8 cellular contexts compared by ENCODE assay signal in the genomic region with DNA sequence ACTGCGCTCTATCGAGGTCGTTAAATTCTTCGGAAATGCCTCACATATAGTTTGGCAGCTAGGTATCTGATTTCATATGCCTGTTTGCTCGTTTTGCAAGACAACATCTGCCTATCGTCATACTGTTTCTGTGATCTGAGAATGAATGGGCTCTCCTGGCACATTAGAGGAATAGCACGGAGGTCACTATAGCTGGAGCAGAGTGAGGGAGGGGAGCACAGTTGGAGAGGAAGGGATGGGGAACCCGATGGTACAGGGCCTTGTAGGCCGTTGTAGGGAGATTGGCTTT. TPM values are rescaled to one million over a fixed set of nuclear protein-coding genes. Genes with fewer than 3 reads are reported as not detected.
A peak's percentile ranks its signal among the peaks of the same experiment; 100 is the strongest.
DNase-seq lines count a peak whose midpoint lies in the region; ATAC-seq and TF ChIP-seq lines count a peak whose summit lies in the region.

No MANE protein-coding gene starts in this region.

- H3K4me1 ChIP-seq in adipocyte (ENCODE audit: control insufficient read depth, insufficient read depth, low read length): peaks cover 30% of the 10 kb centered on the region
- peaks cover 11% of the 10 kb centered on the region for H3K4me1 ChIP-seq in thymus (ENCODE audit: control insufficient read depth, insufficient read depth, low read length)

- peak overlapping the region; percentile 94 for H3K27ac Mint-ChIP-seq in activated CD8-positive, alpha-beta memory T cell treated with anti-CD3 and anti-CD28 coated beads, Interleukin-2, amount 10 ng/mL, durations not matched to agents 7 days and 5 days

- peak overlapping the region; percentile 90 for H3K27ac ChIP-seq in thymus (ENCODE audit: low read depth)

- peaks cover 11% of the 10 kb centered on the region for H3K36me3 ChIP-seq in adipocyte (ENCODE audit: control insufficient read depth, insufficient read depth, low read length, severe bottlenecking)
- no peaks in the 10 kb centered on the region for H3K36me3 ChIP-seq in kidney epithelial cell (ENCODE audit: control insufficient read depth, insufficient read depth, low read length)
- H3K36me3 ChIP-seq in thymus (ENCODE audit: control insufficient read depth, insufficient read depth): peaks cover 12% of the 10 kb centered on the region

- DNase-seq in activated CD8-positive, alpha-beta memory T cell treated with anti-CD3 and anti-CD28 coated beads, Interleukin-2, amount 10 ng/mL, durations not matched to agents 7 days and 5 days: no peak
- no peak for DNase-seq in activated CD8-positive, alpha-beta memory T cell treated with anti-CD3 and anti-CD28 coated beads, Interleukin-2, amount 50 U/mL, for 48 hours
- DNase-seq in adipocyte (ENCODE audit: low read depth): peak; percentile 59
- DNase-seq in kidney epithelial cell (ENCODE audit: low read depth): no peak
- no peak for DNase-seq in effector CD4-positive, alpha-beta T cell
- no peak for DNase-seq in cortex of kidney (lab: John Stamatoyannopoulos, UW)

- TF ChIP-seq CTCF in kidney epithelial cell (IDR thresholded peaks at IDR 0.05; ENCODE audit: insufficient read depth, low read length, poor library complexity, severe bottlenecking): no peak

- ATAC-seq in activated CD8-positive, alpha-beta memory T cell treated with anti-CD3 and anti-CD28 coated beads, Interleukin-2, amount 10 ng/mL, durations not matched to agents 7 days and 5 days: no peak
- no peak for ATAC-seq in HG02970 (IDR thresholded peaks at IDR 0.05; ENCODE audit: low FRiP score, unreplicated experiment)

- H3K27me3 Mint-ChIP-seq in activated CD8-positive, alpha-beta memory T cell treated with anti-CD3 and anti-CD28 coated beads, Interleukin-2, amount 10 ng/mL, durations not matched to agents 7 days and 5 days: no peaks in the 10 kb centered on the region

- peaks cover 57% of the 10 kb centered on the region for H3K4me1 Mint-ChIP-seq in activated CD8-positive, alpha-beta memory T cell treated with anti-CD3 and anti-CD28 coated beads, Interleukin-2, amount 10 ng/mL, durations not matched to agents 7 days and 5 days

- peaks cover 4% of the 10 kb centered on the region for H3K9me3 ChIP-seq in adipocyte (ENCODE audit: control insufficient read depth, low read length)
- no peaks in the 10 kb centered on the region for H3K9me3 ChIP-seq in thymus (ENCODE audit: control insufficient read depth)

- WGBS in thymus: 1% methylated on average over 9 of the region's 9 CpGs

- H3K36me3 Mint-ChIP-seq in activated CD8-positive, alpha-beta memory T cell treated with anti-CD3 and anti-CD28 coated beads, Interleukin-2, amount 10 ng/mL, durations not matched to agents 7 days and 5 days: peaks cover 31% of the 10 kb centered on the region

- CTCF ChIA-PET in activated CD8-positive, alpha-beta memory T cell treated with anti-CD3 and anti-CD28 coated beads, Interleukin-2, amount 10 ng/mL, durations not matched to agents 7 days and 5 days (lab: Charles Lee): interaction anchor here (0.6 kb wide), 1 partner anchor 149 kb away, joined by 3 read pairs; a partner anchor contains a TSS

- H3K4me3 ChIP-seq in adipocyte (ENCODE audit: low read length) (peak overlapping the region; percentile 86), kidney epithelial cell (ENCODE audit: low read depth, low read length) (peak overlapping the region; percentile 62), thymus (ENCODE audit: low read length) (peak overlapping the region; percentile 74)

- H3K9ac ChIP-seq in adipocyte (ENCODE audit: low read length): peak overlapping the region; percentile 92

- peak overlapping the region; percentile 99 for H3K4me3 Mint-ChIP-seq in activated CD8-positive, alpha-beta memory T cell treated with anti-CD3 and anti-CD28 coated beads, Interleukin-2, amount 10 ng/mL, durations not matched to agents 7 days and 5 days

- H3K9me3 Mint-ChIP-seq in activated CD8-positive, alpha-beta memory T cell treated with anti-CD3 and anti-CD28 coated beads, Interleukin-2, amount 10 ng/mL, durations not matched to agents 7 days and 5 days (ENCODE audit: low read depth): no peaks in the 10 kb centered on the region

- H3K27me3 ChIP-seq in adipocyte (replicated peaks; ENCODE audit: control insufficient read depth, insufficient read depth, low read length) (no peaks in the 10 kb centered on the region), kidney epithelial cell (ENCODE audit: control insufficient read depth, insufficient read depth, low read length) (no peaks in the 10 kb centered on the region), thymus (ENCODE audit: control insufficient read depth, insufficient read depth) (no peaks in the 10 kb centered on the region)

RNA-seq across cellular contexts. Expression of a gene that starts 0.6 kb away (rescaled TPM):
- 10 to 100 TPM; 53.0 to 58.1 TPM for total RNA-seq in activated CD8-positive, alpha-beta memory T cell treated with anti-CD3 and anti-CD28 coated beads, Interleukin-2, amount 10 ng/mL, durations not matched to agents 7 days and 5 days
- 14.6 and 16.7 TPM in 2 replicates for total RNA-seq in kidney epithelial cell
- 38.3 TPM for polyA plus RNA-seq in thymus

RNA-seq across cellular contexts. Expression of a gene that starts 1.3 kb away (rescaled TPM):
- total RNA-seq in activated CD8-positive, alpha-beta memory T cell treated with anti-CD3 and anti-CD28 coated beads, Interleukin-2, amount 10 ng/mL, durations not matched to agents 7 days and 5 days: 100 to 1,000 TPM; 116 to 117 TPM
- total RNA-seq in kidney epithelial cell: 39.2 and 47.0 TPM in 2 replicates
- 21.0 TPM for polyA plus RNA-seq in thymus

RNA-seq across cellular contexts. Expression of a gene that starts 31.9 kb away (rescaled TPM):
- total RNA-seq in activated CD8-positive, alpha-beta memory T cell treated with anti-CD3 and anti-CD28 coated beads, Interleukin-2, amount 10 ng/mL, durations not matched to agents 7 days and 5 days: 10 to 100 TPM; 21.5 to 31.7 TPM
- 30.3 and 32.3 TPM in 2 replicates for total RNA-seq in kidney epithelial cell
- 73.4 TPM for polyA plus RNA-seq in thymus

RNA-seq across cellular contexts. Expression of a gene that starts 37.0 kb away (rescaled TPM):
- total RNA-seq in activated CD8-positive, alpha-beta memory T cell treated with anti-CD3 and anti-CD28 coated beads, Interleukin-2, amount 10 ng/mL, durations not matched to agents 7 days and 5 days: not detected
- total RNA-seq in kidney epithelial cell: not detected in 2 replicates
- 0.07 TPM for polyA plus RNA-seq in thymus

RNA-seq across cellular contexts. Expression of a gene that starts 57.5 kb away (rescaled TPM):
- 10 to 100 TPM; 24.3 to 24.9 TPM for total RNA-seq in activated CD8-positive, alpha-beta memory T cell treated with anti-CD3 and anti-CD28 coated beads, Interleukin-2, amount 10 ng/mL, durations not matched to agents 7 days and 5 days
- total RNA-seq in kidney epithelial cell: 20.3 and 37.9 TPM in 2 replicates
- polyA plus RNA-seq in thymus: 21.6 TPM
